1 cellular context compared by ENCODE assay signal in genomic region chr13:37540228-37540627, GRCh38.
TF ChIP-seq lines count a peak whose summit lies in the region.

No MANE protein-coding gene starts in this region.

TF ChIP-seq in WTC11, 78 proteins besides CTCF, POLR2A, EP300 and RAD21 (continued from another document):
- no peak for TF ChIP-seq ZNF425 (CRISPR knock-in tag; conservative IDR thresholded peaks at IDR 0.05)
- TF ChIP-seq ZNF263 (CRISPR knock-in tag; IDR thresholded peaks at IDR 0.05; ENCODE audit: low read depth) = no peak
